Comparison of ENCODE assay signal across 21 cellular contexts in the genomic region with DNA sequence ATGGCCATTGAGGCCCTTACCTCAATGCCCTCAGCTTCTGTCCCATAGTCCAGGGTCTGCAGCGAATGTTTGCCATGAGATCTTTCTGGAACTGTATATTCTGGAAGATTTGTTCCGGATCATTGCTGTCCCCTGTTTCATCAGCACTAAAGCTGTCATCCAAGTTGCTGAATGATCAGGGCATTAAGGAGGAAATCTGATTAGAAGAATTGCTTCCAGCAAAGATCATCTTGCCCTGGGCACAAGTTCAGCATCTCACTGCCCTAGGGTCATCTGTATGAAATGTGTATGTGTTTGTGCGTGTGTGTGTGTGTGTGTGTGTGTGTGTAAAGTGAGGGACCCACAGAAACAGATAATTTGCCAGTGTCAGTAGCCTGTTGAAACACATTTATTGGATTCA. TPM values are rescaled to one million over a fixed set of nuclear protein-coding genes. Genes with fewer than 3 reads are reported as not detected.
DNase-seq lines count a peak whose midpoint lies in the region; ATAC-seq lines count a peak whose summit lies in the region.
"Had no signal": no experiment of that assay in that cellular context is flagged by ENCODE, and none has a peak within 500 bp of the region (broad histone marks: within the 10 kb centered on the region; RNA-seq: fewer than 3 reads in every experiment).

No MANE protein-coding gene starts in this region.

- DNase-seq in activated CD4-positive, alpha-beta T cell treated with anti-CD3 and anti-CD28 coated beads, Interleukin-2, amount 10 ng/mL, durations not matched to agents 24 days and 14 days: peak; percentile 25
- DNase-seq in activated CD4-positive, alpha-beta T cell treated with anti-CD3 and anti-CD28 coated beads, Interleukin-2, amount 50 U/mL, for 4 hours: no peak
- DNase-seq in left kidney (ENCODE audit: low read depth, low spot score) (peak; percentile 52), retina (peak; percentile 11), cerebellum (ENCODE audit: low spot score) (no peak)
- DNase-seq: C1 segment of cervical spinal cord; Calu3; CD4-positive, alpha-beta memory T cell; COR-L47; DMS53; DMS79 treated with DMSO at 0.1 percent for 48 hours; GF-D8; GM23248; H7; HCEC 1CT had no signal

- no peak overlapping the region for H3K27ac Mint-ChIP-seq in activated CD4-positive, alpha-beta T cell treated with anti-CD3 and anti-CD28 coated beads, Interleukin-2, amount 10 ng/mL, durations not matched to agents 24 days and 14 days
- H3K27ac Mint-ChIP-seq: CD4-positive, alpha-beta memory T cell had no signal

- H3K9me3 Mint-ChIP-seq in activated CD4-positive, alpha-beta T cell treated with anti-CD3 and anti-CD28 coated beads, Interleukin-2, amount 10 ng/mL, durations not matched to agents 24 days and 14 days: no peaks in the 10 kb centered on the region
- H3K9me3 Mint-ChIP-seq: CD4-positive, alpha-beta memory T cell had no signal

- no peak overlapping the region for H3K4me3 Mint-ChIP-seq in activated CD4-positive, alpha-beta T cell treated with anti-CD3 and anti-CD28 coated beads, Interleukin-2, amount 10 ng/mL, durations not matched to agents 24 days and 14 days
- H3K4me3 Mint-ChIP-seq: CD4-positive, alpha-beta memory T cell had no signal

- ATAC-seq in GM21717 (IDR thresholded peaks at IDR 0.05; ENCODE audit: unreplicated experiment): no peak

- intact Hi-C loops in activated CD4-positive, alpha-beta T cell treated with anti-CD3 and anti-CD28 coated beads, Interleukin-2, amount 10 ng/mL, durations not matched to agents 24 days and 14 days (cut with micrococcal nuclease): no loop called here

- peaks cover 7% of the 10 kb centered on the region for H3K27me3 Mint-ChIP-seq in activated CD4-positive, alpha-beta T cell treated with anti-CD3 and anti-CD28 coated beads, Interleukin-2, amount 10 ng/mL, durations not matched to agents 24 days and 14 days
- H3K27me3 Mint-ChIP-seq: CD4-positive, alpha-beta memory T cell had no signal

- no peaks in the 10 kb centered on the region for H3K4me1 Mint-ChIP-seq in activated CD4-positive, alpha-beta T cell treated with anti-CD3 and anti-CD28 coated beads, Interleukin-2, amount 10 ng/mL, durations not matched to agents 24 days and 14 days
- H3K4me1 Mint-ChIP-seq: CD4-positive, alpha-beta memory T cell had no signal

- H3K36me3 Mint-ChIP-seq in activated CD4-positive, alpha-beta T cell treated with anti-CD3 and anti-CD28 coated beads, Interleukin-2, amount 10 ng/mL, durations not matched to agents 24 days and 14 days (ENCODE audit: low read depth): no peaks in the 10 kb centered on the region
- H3K36me3 Mint-ChIP-seq: CD4-positive, alpha-beta memory T cell had no signal

RNA-seq across cellular contexts. Expression of a gene that starts 1.4 kb away (rescaled TPM):
- not detected in 2 replicates for total RNA-seq in activated CD4-positive, alpha-beta T cell treated with anti-CD3 and anti-CD28 coated beads, Interleukin-2, amount 10 ng/mL, durations not matched to agents 24 days and 14 days
- 0.09 TPM for total RNA-seq in cerebellum
- total RNA-seq: A172; A673; Calu3; CD4-positive, alpha-beta memory T cell; Daoy; G401; GM23248; H1; H7 had no signal

RNA-seq across cellular contexts. Expression of a gene that starts 48.6 kb away (rescaled TPM):
- 4.6 and 5.8 TPM in 2 replicates for total RNA-seq in activated CD4-positive, alpha-beta T cell treated with anti-CD3 and anti-CD28 coated beads, Interleukin-2, amount 10 ng/mL, durations not matched to agents 24 days and 14 days
- total RNA-seq in cerebellum: 7.8 TPM
- total RNA-seq: G401 had no signal

Comparison
In these comparisons a context has a peak if more than half of its experiments do, and no peak if none do; other contexts are left out.
1. DNase-seq: peak in activated CD4-positive, alpha-beta T cell treated with anti-CD3 and anti-CD28 coated beads, Interleukin-2, amount 10 ng/mL, durations not matched to agents 24 days and 14 days (single experiment), left kidney (single experiment) and retina (single experiment); none in activated CD4-positive, alpha-beta T cell treated with anti-CD3 and anti-CD28 coated beads, Interleukin-2, amount 50 U/mL, for 4 hours (0 of 2) and cerebellum (single experiment).